Comparison of ENCODE assay signal across 17 cellular contexts in genomic region chr13:110651726-110652230, GRCh38. TPM values are rescaled to one million over a fixed set of nuclear protein-coding genes. Genes with fewer than 3 reads are reported as not detected.
DNase-seq lines count a peak whose midpoint lies in the region; ATAC-seq, FAIRE-seq and TF ChIP-seq lines count a peak whose summit lies in the region.
"Had no signal": no experiment of that assay in that cellular context is flagged by ENCODE, and none has a peak within 500 bp of the region (broad histone marks: within the 10 kb centered on the region; RNA-seq: fewer than 3 reads in every experiment).

No MANE protein-coding gene starts in this region.

- intact Hi-C loops in left cardiac atrium (cut with DNase I) (no loop called here), Right ventricle myocardium inferior (cut with DNase I) (no loop called here)

- H3K9me3 ChIP-seq in hepatocyte (ENCODE audit: low read depth), result no peaks in the 10 kb centered on the region
- H3K9me3 ChIP-seq: A549, SJCRH30 had no signal

- no peak overlapping the region for H2AFZ ChIP-seq in hepatocyte

- H3K4me1 Mint-ChIP-seq in central memory CD8-positive, alpha-beta T cell, result peaks cover 7% of the 10 kb centered on the region
- peaks cover 32% of the 10 kb centered on the region for H3K4me1 Mint-ChIP-seq in nephron progenitor cell

- H3K36me3 Mint-ChIP-seq in central memory CD8-positive, alpha-beta T cell (ENCODE audit: insufficient read depth), result peaks cover 19% of the 10 kb centered on the region
- peaks cover 50% of the 10 kb centered on the region for H3K36me3 Mint-ChIP-seq in nephron progenitor cell (ENCODE audit: low read depth)

- 97% methylated on average over 15 of the region's 16 CpGs for whole genome bisulfite sequencing in hepatocyte (ENCODE audit: low lambda C conversion rate, missing lambda C conversion rate)

- H3K9me3 Mint-ChIP-seq in central memory CD8-positive, alpha-beta T cell, result no peaks in the 10 kb centered on the region
- H3K9me3 Mint-ChIP-seq in nephron progenitor cell, result peaks cover 4% of the 10 kb centered on the region

- TF ChIP-seq POLR2A in GM12892 (IDR thresholded peaks at IDR 0.05; ENCODE audit: low read depth, low read length), result no peak

- TF ChIP-seq CTCF in nephron progenitor cell (IDR thresholded peaks at IDR 0.05), result no peak
- no peak for TF ChIP-seq CTCF in hepatocyte (IDR thresholded peaks at IDR 0.05; ENCODE audit: poor library complexity)

- H4K20me1 ChIP-seq in hepatocyte (ENCODE audit: insufficient read depth, poor library complexity, severe bottlenecking), result no peaks in the 10 kb centered on the region

- FAIRE-seq in GM12892 (lab: Jason Lieb, UNC), result no peak
- FAIRE-seq: A549 had no signal

- peak; percentile 1 for DNase-seq in left cardiac atrium
- DNase-seq in Right ventricle myocardium inferior (ENCODE audit: missing footprints), result no peak
- no peak for DNase-seq in central memory CD8-positive, alpha-beta T cell (ENCODE audit: low spot score in 2 of 2)
- no peak for DNase-seq in nephron progenitor cell
- no peak for DNase-seq in hepatocyte (ENCODE audit: low spot score)
- no peak for DNase-seq in GM12892 (ENCODE audit: insufficient read length)
- no peak for DNase-seq in NCI-H2081 (lab: John Stamatoyannopoulos, UW)
- no peak for DNase-seq in cerebellum (ENCODE audit: low spot score)
- DNase-seq: C1 segment of cervical spinal cord, KBM-7, NCI-H1417 treated with DMSO at 0.1 percent for 48 hours, NCI-H1930, NCI-H748 treated with DMSO at 0.1 percent for 48 hours, PC-3, SJCRH30 had no signal

- H3K79me2 ChIP-seq in hepatocyte, result no peaks in the 10 kb centered on the region

- ATAC-seq in left cardiac atrium (no peak), Right ventricle myocardium inferior (no peak)
- ATAC-seq in central memory CD8-positive, alpha-beta T cell (replicated peaks; ENCODE audit: extremely low read depth, poor library complexity, severe bottlenecking), result no peak
- ATAC-seq: A549, PC-3 had no signal

- no peaks in the 10 kb centered on the region for H3K9me2 ChIP-seq in hepatocyte (replicated peaks; ENCODE audit: insufficient read depth)

- no peak overlapping the region for H3K4me2 ChIP-seq in hepatocyte
- H3K4me2 ChIP-seq: A549 had no signal

- H3K27me3 ChIP-seq in hepatocyte, result no peaks in the 10 kb centered on the region
- H3K27me3 ChIP-seq: SJCRH30 had no signal

- H3K27ac Mint-ChIP-seq in central memory CD8-positive, alpha-beta T cell (ENCODE audit: low read depth), result peak overlapping the region; percentile 70
- peak overlapping the region; percentile 93 for H3K27ac Mint-ChIP-seq in nephron progenitor cell

- no peaks in the 10 kb centered on the region for H3K4me1 ChIP-seq in hepatocyte (ENCODE audit: insufficient read depth)
- H3K4me1 ChIP-seq: A549, SJCRH30 had no signal

- H3K27ac ChIP-seq in hepatocyte, result no peak overlapping the region
- H3K27ac ChIP-seq: A549, RWPE1, SJCRH30 had no signal

- H3K27me3 Mint-ChIP-seq in central memory CD8-positive, alpha-beta T cell, result no peaks in the 10 kb centered on the region
- no peaks in the 10 kb centered on the region for H3K27me3 Mint-ChIP-seq in nephron progenitor cell (ENCODE audit: low read depth, poor library complexity)

- no peaks in the 10 kb centered on the region for H3K36me3 ChIP-seq in hepatocyte (replicated peaks; ENCODE audit: insufficient read depth, low read depth)
- H3K36me3 ChIP-seq: SJCRH30 had no signal

- no peak overlapping the region for H3K4me3 ChIP-seq in hepatocyte
- H3K4me3 ChIP-seq: A549, SJCRH30 had no signal

- no peak overlapping the region for H3K4me3 Mint-ChIP-seq in central memory CD8-positive, alpha-beta T cell
- H3K4me3 Mint-ChIP-seq in nephron progenitor cell, result no peak overlapping the region

RNA-seq across cellular contexts. Expression of gene NAXD, which starts 36.4 kb away (rescaled TPM):
- total RNA-seq in left cardiac atrium (10 to 100 TPM; 23.7 to 27.0 TPM), Right ventricle myocardium inferior (27.9 TPM), hepatocyte (29.9 and 30.9 TPM in 2 replicates), cerebellum (22.9 TPM)
- polyA plus RNA-seq in hepatocyte, result 34.5 and 37.6 TPM in 2 replicates
- polyA plus RNA-seq in GM12892 (2012; ENCODE audit: missing spikeins), result 20.7 TPM

RNA-seq across cellular contexts. Expression of gene CARS2, which starts 54.1 kb away (rescaled TPM):
- 10 to 100 TPM; 36.6 to 37.9 TPM for total RNA-seq in left cardiac atrium
- total RNA-seq in Right ventricle myocardium inferior, result 52.1 TPM
- 70.9 and 72.9 TPM in 2 replicates for total RNA-seq in hepatocyte
- polyA plus RNA-seq in hepatocyte, result 105 and 127 TPM in 2 replicates
- polyA plus RNA-seq in GM12892 (2012; ENCODE audit: missing spikeins), result 77.9 TPM
- total RNA-seq in cerebellum, result 49.3 TPM
